ENCODE assay signal across 24 cellular contexts in genomic region chr1:44822981-44823451, GRCh38. TPM values are rescaled to one million over a fixed set of nuclear protein-coding genes. Genes with fewer than 3 reads are reported as not detected.
"Had no signal": no experiment of that assay in that cellular context is flagged by ENCODE, and none has a peak within 500 bp of the region (broad histone marks: within the 10 kb centered on the region; RNA-seq: fewer than 3 reads in every experiment).

No MANE protein-coding gene starts in this region.

- H3K4me1 Mint-ChIP-seq: brain had no signal

- H3K27ac ChIP-seq: lower lobe of right lung, pancreas, SK-N-MC, upper lobe of left lung had no signal

- H3K9me3 Mint-ChIP-seq: activated T-helper 2 cell treated with anti-CD3 and anti-CD28 coated beads, Interferon-gamma antibody, Interleukin-2, Interleukin-4, amounts not matched to agents 10 μg/mL and 5 μg/mL and 100 μg/mL, durations not matched to agents 14 hours and 24 hours and 36 hours; central memory CD8-positive, alpha-beta T cell; neural crest cell; T-cell had no signal

- H3K36me3 ChIP-seq: lower lobe of right lung, pancreas, upper lobe of left lung had no signal

- H3K9me3 ChIP-seq: lower lobe of right lung, pancreas, upper lobe of left lung had no signal

- ATAC-seq: activated CD8-positive, alpha-beta memory T cell treated with anti-CD3 and anti-CD28 coated beads, Interleukin-2, amount 10 ng/mL, durations not matched to agents 7 days and 5 days; lower lobe of right lung; pancreas; T-cell had no signal

- H3K4me3 ChIP-seq: lower lobe of right lung, pancreas, SK-N-MC, upper lobe of left lung had no signal

- DNase-seq: activated CD4-positive, alpha-beta T cell treated with anti-CD3 and anti-CD28 coated beads for 1 hour; activated CD4-positive, alpha-beta T cell treated with anti-CD3 and anti-CD28 coated beads, Interleukin-2, amount 50 U/mL, for 4 hours; activated CD8-positive, alpha-beta memory T cell treated with anti-CD3 and anti-CD28 coated beads, Interleukin-2, amount 10 ng/mL, durations not matched to agents 7 days and 5 days; activated T-cell treated with anti-CD3 and anti-CD28 coated beads, Interleukin-2, amount 50 U/mL, for 1 hour; effector memory CD4-positive, alpha-beta T cell; foreskin melanocyte; lower lobe of right lung; midbrain; stimulated activated CD4-positive, alpha-beta T cell treated with anti-CD3 and anti-CD28 coated beads, Interleukin-15, amount 100 ng/mL, for 24 hours; stimulated activated CD4-positive, alpha-beta T cell treated with anti-CD3 and anti-CD28 coated beads, Interleukin-4, amount 100 ng/mL, for 1 hour; stimulated activated naive CD4-positive, alpha-beta T cell treated with Interleukin-2 at 50 U/mL for 16 hours; substantia nigra; T-cell; T1000 had no signal

- H3K27me3 ChIP-seq: pancreas, upper lobe of left lung had no signal

- H3K27ac Mint-ChIP-seq: activated CD8-positive, alpha-beta memory T cell treated with anti-CD3 and anti-CD28 coated beads, Interleukin-2, amount 10 ng/mL, durations not matched to agents 7 days and 5 days; activated naive CD8-positive, alpha-beta T cell; activated T-helper 2 cell treated with anti-CD3 and anti-CD28 coated beads, Interferon-gamma antibody, Interleukin-2, Interleukin-4, amounts not matched to agents 10 μg/mL and 5 μg/mL and 100 μg/mL, durations not matched to agents 14 hours and 24 hours and 36 hours; brain; T-cell had no signal

- FAIRE-seq: pancreas had no signal

- H3K4me1 ChIP-seq: pancreas had no signal

- H3K36me3 Mint-ChIP-seq: activated CD8-positive, alpha-beta memory T cell treated with anti-CD3 and anti-CD28 coated beads, Interleukin-2, amount 10 ng/mL, durations not matched to agents 7 days and 5 days; activated naive CD8-positive, alpha-beta T cell; T-cell had no signal

- H3K27me3 Mint-ChIP-seq: activated CD8-positive, alpha-beta memory T cell treated with anti-CD3 and anti-CD28 coated beads, Interleukin-2, amount 10 ng/mL, durations not matched to agents 7 days and 5 days; activated naive CD8-positive, alpha-beta T cell; central memory CD8-positive, alpha-beta T cell; T-cell had no signal

- H3K4me3 Mint-ChIP-seq: activated CD8-positive, alpha-beta memory T cell treated with anti-CD3 and anti-CD28 coated beads, Interleukin-2, amount 10 ng/mL, durations not matched to agents 7 days and 5 days; activated naive CD8-positive, alpha-beta T cell; brain; central memory CD8-positive, alpha-beta T cell; neural crest cell; T-cell had no signal

RNA-seq across cellular contexts. Expression of gene DYNLT4, which starts 15.9 kb away (rescaled TPM):
- total RNA-seq: neural crest cell, skeletal muscle tissue had no signal
- polyA plus RNA-seq: fibroblast of lung had no signal

RNA-seq across cellular contexts. Expression of gene BEST4, which starts 35.0 kb away (rescaled TPM):
- total RNA-seq: skeletal muscle tissue had no signal
